ENCODE assay signal across 8 cellular contexts in the genomic region with DNA sequence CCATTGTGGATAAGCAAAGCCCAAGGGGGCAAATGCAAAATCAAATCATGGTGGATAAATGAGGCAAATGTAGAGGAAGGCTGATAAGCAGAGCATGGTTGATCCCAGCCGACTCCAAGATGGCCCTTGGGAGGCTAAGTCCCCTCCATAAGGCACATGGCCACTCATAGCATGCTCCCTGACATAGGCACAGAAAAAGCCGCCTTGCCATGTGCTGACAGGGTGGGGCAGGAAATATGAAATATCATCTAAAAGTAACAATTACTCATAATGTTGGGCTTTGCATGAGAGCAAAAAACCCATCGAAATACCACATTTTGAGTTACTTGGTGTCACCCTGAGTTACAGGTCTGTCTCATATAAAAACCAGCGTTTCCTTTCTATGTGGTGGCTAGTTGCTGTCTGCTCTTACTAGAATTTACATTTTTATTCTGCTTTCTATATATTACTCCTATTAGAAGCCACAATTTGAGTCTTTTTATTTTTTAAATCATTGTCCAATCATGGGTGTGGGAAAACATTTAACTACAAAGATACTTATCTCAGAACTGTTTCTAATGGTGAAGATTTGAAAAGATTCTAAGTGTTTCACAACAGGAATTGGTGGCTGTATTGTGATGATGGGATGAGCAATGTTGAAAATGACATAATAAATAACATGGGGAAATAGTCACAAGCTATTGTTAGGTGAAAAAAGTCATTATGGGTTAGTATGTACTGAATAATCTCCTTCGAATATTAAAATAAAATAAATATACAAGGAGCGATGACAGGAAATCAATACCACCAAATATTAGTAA.
DNase-seq lines count a peak whose midpoint lies in the region; ATAC-seq, FAIRE-seq and TF ChIP-seq lines count a peak whose summit lies in the region.

No MANE protein-coding gene starts in this region.

- ATAC-seq in HG03066 (IDR thresholded peaks at IDR 0.05; ENCODE audit: low read depth, unreplicated experiment): peak; percentile 39

- DNase-seq in GM18507 (ENCODE audit: extremely low spot score, insufficient read length, low read depth) (no peak), esophagus muscularis mucosa (ENCODE audit: extremely low spot score) (peak; percentile 47), glomerular visceral epithelial cell (ENCODE audit: extremely low spot score) (no peak), NCI-H187 (lab: John Stamatoyannopoulos, UW) (no peak), NCI-H1048 (lab: John Stamatoyannopoulos, UW) (no peak)
- DNase-seq in activated CD4-positive, alpha-beta T cell treated with anti-CD3 and anti-CD28 coated beads, Interleukin-2, amount 50 U/mL, for 24 hours (ENCODE audit: low read depth in 1 of 2, low spot score in 1 of 2): peak; percentile 44 to 75
- DNase-seq in stimulated activated CD8-positive, alpha-beta memory T cell treated with anti-CD3 and anti-CD28 coated beads, Interleukin-4, amount 100 ng/mL, for 4 hours (ENCODE audit: low read depth in 2 of 2, low spot score in 1 of 2): peak; percentile 49 to 59

- intact Hi-C loops in esophagus muscularis mucosa (cut with DNase I): no loop called here

- TF ChIP-seq CTCF in esophagus muscularis mucosa (IDR thresholded peaks at IDR 0.05): no peak

- H3K27me3 ChIP-seq in esophagus muscularis mucosa: no peaks in the 10 kb centered on the region

- 89% methylated on average over 6 of the region's 6 CpGs for WGBS in esophagus muscularis mucosa

- peaks cover 33 to 54% (median 46%) of the 10 kb centered on the region in 4 donors for H3K4me1 ChIP-seq in esophagus muscularis mucosa

- H3K4me3 ChIP-seq in esophagus muscularis mucosa: no peak overlapping the region

- H3K36me3 ChIP-seq in esophagus muscularis mucosa: no peaks in the 10 kb centered on the region

- no peaks in the 10 kb centered on the region for H3K9me3 ChIP-seq in esophagus muscularis mucosa

- TF ChIP-seq EP300 in esophagus muscularis mucosa (IDR thresholded peaks at IDR 0.05): no peak

- peak; percentile 45 for FAIRE-seq in GM18507 (lab: Jason Lieb, UNC)

- H3K27ac ChIP-seq in esophagus muscularis mucosa (replicated peaks in 1 of 4): peak overlapping the region in 1 of 4 donors; percentile 41

- TF ChIP-seq POLR2A in esophagus muscularis mucosa (IDR thresholded peaks at IDR 0.05; ENCODE audit: low read depth): no peak

Comparison
In these comparisons a context has a peak if more than half of its experiments do, and no peak if none do; other contexts are left out.
1. DNase-seq: peak in activated CD4-positive, alpha-beta T cell treated with anti-CD3 and anti-CD28 coated beads, Interleukin-2, amount 50 U/mL, for 24 hours (2 of 2), esophagus muscularis mucosa (single experiment) and stimulated activated CD8-positive, alpha-beta memory T cell treated with anti-CD3 and anti-CD28 coated beads, Interleukin-4, amount 100 ng/mL, for 4 hours (2 of 2); none in GM18507 (single experiment), glomerular visceral epithelial cell (single experiment), NCI-H187 (0 of 2) and NCI-H1048 (single experiment).